In the genomic region with DNA sequence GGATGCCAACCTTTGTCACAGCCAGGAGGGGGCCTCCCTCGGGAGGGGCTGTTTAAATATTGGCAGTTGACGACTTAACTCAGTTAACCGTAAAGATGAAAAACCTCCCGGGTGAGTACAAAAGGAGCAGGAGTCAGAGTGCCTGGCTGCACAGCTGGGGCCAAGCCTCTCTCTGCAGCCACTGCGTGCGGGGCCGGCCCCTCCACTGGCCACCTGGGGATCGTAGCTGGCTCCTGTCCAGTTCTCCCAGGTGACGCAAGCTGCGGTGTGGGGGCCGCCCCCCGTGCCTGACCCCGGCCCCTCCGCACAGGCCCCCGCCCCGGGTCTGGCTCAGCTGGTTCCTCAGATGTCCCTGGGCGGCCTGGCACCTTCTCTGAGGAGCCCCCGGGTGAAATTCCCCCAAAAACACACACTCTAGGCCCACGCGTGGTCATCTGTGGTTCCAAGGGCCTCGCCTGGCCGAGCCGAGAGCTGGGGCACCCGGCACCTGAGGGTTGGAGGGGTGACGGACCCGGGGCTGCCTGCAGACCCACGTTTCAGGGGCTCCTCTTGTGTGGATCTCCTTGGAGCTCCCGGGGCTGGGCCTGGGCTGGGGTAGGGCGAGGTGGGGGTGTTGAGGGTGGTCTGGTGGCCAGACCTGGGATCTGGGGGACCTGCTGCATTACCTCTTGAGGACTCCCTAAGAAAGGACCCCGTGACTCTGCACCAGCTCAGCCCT, we compare ENCODE assay signal across 2 cellular contexts.
TF ChIP-seq lines count a peak whose summit lies in the region.

No MANE protein-coding gene starts in this region.

TF ChIP-seq in HEK293, 187 proteins besides CTCF, POLR2A, EP300 and RAD21 (continues in another document):
- TF ChIP-seq ZNF658 (tag by site-specific recombination; IDR thresholded peaks at IDR 0.05) (no peak), ZNF423 (tag by site-specific recombination; IDR thresholded peaks at IDR 0.05) (no peak), ZBTB21 (tag by site-specific recombination; IDR thresholded peaks at IDR 0.05) (no peak), ZBTB7A (tag by site-specific recombination; IDR thresholded peaks at IDR 0.05; ENCODE audit: low read depth) (no peak), ZFP69B (tag by site-specific recombination; IDR thresholded peaks at IDR 0.05) (peak; percentile 61), ZSCAN30 (tag by site-specific recombination; IDR thresholded peaks at IDR 0.05) (no peak), ZBTB48 (tag by site-specific recombination; IDR thresholded peaks at IDR 0.05) (no peak), ZNF24 (tag by site-specific recombination; IDR thresholded peaks at IDR 0.05) (no peak), ZNF701 (tag by site-specific recombination; IDR thresholded peaks at IDR 0.05) (no peak), ZNF311 (tag by site-specific recombination; IDR thresholded peaks at IDR 0.05; ENCODE audit: borderline replicate concordance) (no peak), BCL11A (tag by site-specific recombination; IDR thresholded peaks at IDR 0.05; ENCODE audit: low read depth) (no peak), OSR2 (tag by site-specific recombination; IDR thresholded peaks at IDR 0.05) (0 out of 2 replicates have a peak, but pooled peaks have one; percentile 57), KLF1 (tag by site-specific recombination; IDR thresholded peaks at IDR 0.05) (no peak), REPIN1 (tag by site-specific recombination; IDR thresholded peaks at IDR 0.05; ENCODE audit: low read depth) (no peak), ZNF677 (tag by site-specific recombination; IDR thresholded peaks at IDR 0.05) (no peak), ZNF16 (tag by site-specific recombination; IDR thresholded peaks at IDR 0.05; ENCODE audit: low read depth) (no peak), SCRT1 (tag by site-specific recombination; IDR thresholded peaks at IDR 0.05; ENCODE audit: borderline replicate concordance) (no peak)
- TF ChIP-seq, protein P1, sequence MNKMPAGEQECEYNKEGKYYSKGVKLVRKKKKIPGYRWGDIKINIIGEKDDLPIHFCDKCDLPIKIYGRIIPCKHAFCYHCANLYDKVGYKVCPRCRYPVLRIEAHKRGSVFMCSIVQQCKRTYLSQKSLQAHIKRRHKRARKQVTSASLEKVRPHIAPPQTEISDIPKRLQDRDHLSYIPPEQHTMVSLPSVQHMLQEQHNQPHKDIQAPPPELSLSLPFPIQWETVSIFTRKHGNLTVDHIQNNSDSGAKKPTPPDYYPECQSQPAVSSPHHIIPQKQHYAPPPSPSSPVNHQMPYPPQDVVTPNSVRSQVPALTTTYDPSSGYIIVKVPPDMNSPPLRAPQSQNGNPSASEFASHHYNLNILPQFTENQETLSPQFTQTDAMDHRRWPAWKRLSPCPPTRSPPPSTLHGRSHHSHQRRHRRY (tag by site-specific recombination; IDR thresholded peaks at IDR 0.05): no peak
- TF ChIP-seq, protein P2, sequence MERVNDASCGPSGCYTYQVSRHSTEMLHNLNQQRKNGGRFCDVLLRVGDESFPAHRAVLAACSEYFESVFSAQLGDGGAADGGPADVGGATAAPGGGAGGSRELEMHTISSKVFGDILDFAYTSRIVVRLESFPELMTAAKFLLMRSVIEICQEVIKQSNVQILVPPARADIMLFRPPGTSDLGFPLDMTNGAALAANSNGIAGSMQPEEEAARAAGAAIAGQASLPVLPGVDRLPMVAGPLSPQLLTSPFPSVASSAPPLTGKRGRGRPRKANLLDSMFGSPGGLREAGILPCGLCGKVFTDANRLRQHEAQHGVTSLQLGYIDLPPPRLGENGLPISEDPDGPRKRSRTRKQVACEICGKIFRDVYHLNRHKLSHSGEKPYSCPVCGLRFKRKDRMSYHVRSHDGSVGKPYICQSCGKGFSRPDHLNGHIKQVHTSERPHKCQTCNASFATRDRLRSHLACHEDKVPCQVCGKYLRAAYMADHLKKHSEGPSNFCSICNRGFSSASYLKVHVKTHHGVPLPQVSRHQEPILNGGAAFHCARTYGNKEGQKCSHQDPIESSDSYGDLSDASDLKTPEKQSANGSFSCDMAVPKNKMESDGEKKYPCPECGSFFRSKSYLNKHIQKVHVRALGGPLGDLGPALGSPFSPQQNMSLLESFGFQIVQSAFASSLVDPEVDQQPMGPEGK (tag by site-specific recombination; IDR thresholded peaks at IDR 0.05): peak; percentile 51
- TF ChIP-seq, protein P3, sequence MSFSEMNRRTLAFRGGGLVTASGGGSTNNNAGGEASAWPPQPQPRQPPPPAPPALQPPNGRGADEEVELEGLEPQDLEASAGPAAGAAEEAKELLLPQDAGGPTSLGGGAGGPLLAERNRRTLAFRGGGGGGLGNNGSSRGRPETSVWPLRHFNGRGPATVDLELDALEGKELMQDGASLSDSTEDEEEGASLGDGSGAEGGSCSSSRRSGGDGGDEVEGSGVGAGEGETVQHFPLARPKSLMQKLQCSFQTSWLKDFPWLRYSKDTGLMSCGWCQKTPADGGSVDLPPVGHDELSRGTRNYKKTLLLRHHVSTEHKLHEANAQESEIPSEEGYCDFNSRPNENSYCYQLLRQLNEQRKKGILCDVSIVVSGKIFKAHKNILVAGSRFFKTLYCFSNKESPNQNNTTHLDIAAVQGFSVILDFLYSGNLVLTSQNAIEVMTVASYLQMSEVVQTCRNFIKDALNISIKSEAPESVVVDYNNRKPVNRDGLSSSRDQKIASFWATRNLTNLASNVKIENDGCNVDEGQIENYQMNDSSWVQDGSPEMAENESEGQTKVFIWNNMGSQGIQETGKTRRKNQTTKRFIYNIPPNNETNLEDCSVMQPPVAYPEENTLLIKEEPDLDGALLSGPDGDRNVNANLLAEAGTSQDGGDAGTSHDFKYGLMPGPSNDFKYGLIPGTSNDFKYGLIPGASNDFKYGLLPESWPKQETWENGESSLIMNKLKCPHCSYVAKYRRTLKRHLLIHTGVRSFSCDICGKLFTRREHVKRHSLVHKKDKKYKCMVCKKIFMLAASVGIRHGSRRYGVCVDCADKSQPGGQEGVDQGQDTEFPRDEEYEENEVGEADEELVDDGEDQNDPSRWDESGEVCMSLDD (tag by site-specific recombination; IDR thresholded peaks at IDR 0.05): no peak

TF ChIP-seq in H1, 55 proteins besides CTCF, POLR2A, EP300 and RAD21:
- TF ChIP-seq RNF2 (IDR thresholded peaks at IDR 0.05; ENCODE audit: borderline replicate concordance, low read depth, low read length, missing control alignments, poor library complexity, severe bottlenecking) (no peak), JUND (IDR thresholded peaks at IDR 0.05; ENCODE audit: low read length) (no peak), EZH2 (IDR thresholded peaks at IDR 0.05; ENCODE audit: low read depth, low read length, severe bottlenecking) (no peak), JUN (IDR thresholded peaks at IDR 0.05; ENCODE audit: low read depth, low read length) (no peak), TAF1 (IDR thresholded peaks at IDR 0.05; ENCODE audit: low read depth, low read length) (no peak), CEBPB (IDR thresholded peaks at IDR 0.05; ENCODE audit: low read depth, low read length) (no peak), BACH1 (IDR thresholded peaks at IDR 0.05; ENCODE audit: low read length) (no peak), HDAC2 (IDR thresholded peaks at IDR 0.05; ENCODE audit: borderline replicate concordance in 1 of 2, low read depth in 2 of 2, low read length in 2 of 2) (no peak), KDM5A (IDR thresholded peaks at IDR 0.05; ENCODE audit: low read length) (no peak), TAF7 (optimal IDR thresholded peaks at IDR 0.05; ENCODE audit: borderline replicate concordance, low read depth, low read length) (no peak), GTF2F1 (IDR thresholded peaks at IDR 0.05; ENCODE audit: borderline replicate concordance, low read depth, low read length) (no peak), SP2 (IDR thresholded peaks at IDR 0.05; ENCODE audit: low read length) (no peak), SRF (IDR thresholded peaks at IDR 0.05; ENCODE audit: low read depth, low read length) (no peak), SP4 (IDR thresholded peaks at IDR 0.05; ENCODE audit: low read length) (no peak), NRF1 (IDR thresholded peaks at IDR 0.05; ENCODE audit: low read depth, low read length) (no peak), CBX8 (IDR thresholded peaks at IDR 0.05; ENCODE audit: borderline replicate concordance, low read depth, low read length) (no peak), NANOG (IDR thresholded peaks at IDR 0.05; ENCODE audit: insufficient read depth, low read depth, low read length, poor library complexity, severe bottlenecking) (no peak)
- TF ChIP-seq, protein P4, sequence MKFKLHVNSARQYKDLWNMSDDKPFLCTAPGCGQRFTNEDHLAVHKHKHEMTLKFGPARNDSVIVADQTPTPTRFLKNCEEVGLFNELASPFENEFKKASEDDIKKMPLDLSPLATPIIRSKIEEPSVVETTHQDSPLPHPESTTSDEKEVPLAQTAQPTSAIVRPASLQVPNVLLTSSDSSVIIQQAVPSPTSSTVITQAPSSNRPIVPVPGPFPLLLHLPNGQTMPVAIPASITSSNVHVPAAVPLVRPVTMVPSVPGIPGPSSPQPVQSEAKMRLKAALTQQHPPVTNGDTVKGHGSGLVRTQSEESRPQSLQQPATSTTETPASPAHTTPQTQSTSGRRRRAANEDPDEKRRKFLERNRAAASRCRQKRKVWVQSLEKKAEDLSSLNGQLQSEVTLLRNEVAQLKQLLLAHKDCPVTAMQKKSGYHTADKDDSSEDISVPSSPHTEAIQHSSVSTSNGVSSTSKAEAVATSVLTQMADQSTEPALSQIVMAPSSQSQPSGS (IDR thresholded peaks at IDR 0.05; ENCODE audit: low read length): no peak
- TF ChIP-seq, protein P5, sequence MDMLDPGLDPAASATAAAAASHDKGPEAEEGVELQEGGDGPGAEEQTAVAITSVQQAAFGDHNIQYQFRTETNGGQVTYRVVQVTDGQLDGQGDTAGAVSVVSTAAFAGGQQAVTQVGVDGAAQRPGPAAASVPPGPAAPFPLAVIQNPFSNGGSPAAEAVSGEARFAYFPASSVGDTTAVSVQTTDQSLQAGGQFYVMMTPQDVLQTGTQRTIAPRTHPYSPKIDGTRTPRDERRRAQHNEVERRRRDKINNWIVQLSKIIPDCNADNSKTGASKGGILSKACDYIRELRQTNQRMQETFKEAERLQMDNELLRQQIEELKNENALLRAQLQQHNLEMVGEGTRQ (IDR thresholded peaks at IDR 0.05; ENCODE audit: low read length): no peak
- TF ChIP-seq, protein P6, sequence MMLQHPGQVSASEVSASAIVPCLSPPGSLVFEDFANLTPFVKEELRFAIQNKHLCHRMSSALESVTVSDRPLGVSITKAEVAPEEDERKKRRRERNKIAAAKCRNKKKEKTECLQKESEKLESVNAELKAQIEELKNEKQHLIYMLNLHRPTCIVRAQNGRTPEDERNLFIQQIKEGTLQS (IDR thresholded peaks at IDR 0.05; ENCODE audit: insufficient read depth, low read depth, low read length): no peak
